In the genomic region with DNA sequence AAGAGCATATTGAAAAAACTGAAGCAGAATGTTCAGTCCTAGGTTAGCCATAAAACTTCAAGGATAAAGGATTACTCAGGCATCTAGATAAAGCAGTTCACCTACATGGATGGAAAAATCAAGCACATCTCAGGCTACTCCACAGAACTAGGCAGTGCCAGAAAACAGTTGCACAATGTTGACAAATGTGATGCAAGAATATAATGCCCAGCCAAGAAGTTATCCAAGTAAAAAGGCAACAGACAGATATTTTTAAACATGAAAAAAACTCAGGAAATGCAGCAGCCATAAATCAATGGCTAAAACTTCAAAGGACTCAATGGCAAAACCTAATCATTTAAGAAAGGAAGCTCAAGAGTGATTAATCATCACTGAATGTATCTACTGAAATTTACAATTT, we compare ENCODE assay signal across 13 cellular contexts.
DNase-seq lines count a peak whose midpoint lies in the region; ATAC-seq and TF ChIP-seq lines count a peak whose summit lies in the region.
"Had no signal": no experiment of that assay in that cellular context is flagged by ENCODE, and none has a peak within 500 bp of the region (broad histone marks: within the 10 kb centered on the region; RNA-seq: fewer than 3 reads in every experiment).

No MANE protein-coding gene starts in this region.

- peak overlapping the region; percentile 12 for H3K27ac Mint-ChIP-seq in mesothelial cell of epicardium
- H3K27ac Mint-ChIP-seq in progenitor cell of endocrine pancreas, result no peak overlapping the region

- H3K4me3 Mint-ChIP-seq in mesothelial cell of epicardium (no peak overlapping the region), progenitor cell of endocrine pancreas (ENCODE audit: low read depth) (no peak overlapping the region)
- H3K4me3 Mint-ChIP-seq: activated T-cell treated with anti-CD3 and anti-CD28 coated beads, Interleukin-2, amount 50 U/mL, for 4 hours had no signal

- H3K4me1 Mint-ChIP-seq in mesothelial cell of epicardium (peaks cover 30% of the 10 kb centered on the region), progenitor cell of endocrine pancreas (ENCODE audit: low read depth) (peaks cover 9% of the 10 kb centered on the region)

- H3K36me3 Mint-ChIP-seq in mesothelial cell of epicardium, result no peaks in the 10 kb centered on the region
- no peaks in the 10 kb centered on the region for H3K36me3 Mint-ChIP-seq in progenitor cell of endocrine pancreas (ENCODE audit: insufficient read depth)

- DNase-seq in AG09309 (ENCODE audit: low read depth) (peak; percentile 28), HuH-7.5 (ENCODE audit: low spot score) (peak; percentile 12), dedifferentiated amniotic fluid mesenchymal stem cell (ENCODE audit: extremely low spot score) (peak; percentile 57), mesothelial cell of epicardium (ENCODE audit: low spot score in 2 of 2, unreplicated experiment in 2 of 2) (no peak), progenitor cell of endocrine pancreas (ENCODE audit: low spot score, unreplicated experiment) (no peak), NCI-H2029 (lab: John Stamatoyannopoulos, UW) (no peak)
- DNase-seq: activated T-cell treated with anti-CD3 and anti-CD28 coated beads, Interleukin-2, amount 50 U/mL, for 4 hours; colonic mucosa; Kasumi-1; NK-92 treated with Interleukin-12 subunit alpha and Interleukin-12 subunit beta, amount 100 ng/mL, for 24 hours; posterior cingulate gyrus had no signal

- H3K27me3 Mint-ChIP-seq in mesothelial cell of epicardium (ENCODE audit: low read depth) (no peaks in the 10 kb centered on the region), progenitor cell of endocrine pancreas (no peaks in the 10 kb centered on the region)

- ATAC-seq in HG03139 (IDR thresholded peaks at IDR 0.05; ENCODE audit: unreplicated experiment), result no peak
- ATAC-seq in HG02588 (IDR thresholded peaks at IDR 0.05; ENCODE audit: unreplicated experiment), result no peak
- ATAC-seq: activated T-cell treated with anti-CD3 and anti-CD28 coated beads, Interleukin-2, amount 50 U/mL, for 4 hours had no signal

- TF ChIP-seq CTCF in AG09309 (IDR thresholded peaks at IDR 0.05; ENCODE audit: control insufficient read depth, insufficient read depth, low read depth, low read length, missing control alignments) (no peak), mesothelial cell of epicardium (IDR thresholded peaks at IDR 0.05; ENCODE audit: unreplicated experiment) (no peak), progenitor cell of endocrine pancreas (IDR thresholded peaks at IDR 0.05; ENCODE audit: unreplicated experiment) (no peak)

- peaks cover 10% of the 10 kb centered on the region for H3K9me3 Mint-ChIP-seq in mesothelial cell of epicardium
- H3K9me3 Mint-ChIP-seq in progenitor cell of endocrine pancreas (ENCODE audit: low read depth), result peaks cover 7% of the 10 kb centered on the region

- H3K4me3 ChIP-seq in AG09309 (ENCODE audit: control insufficient read depth, low read depth, low read length), result no peak overlapping the region
- H3K4me3 ChIP-seq: colonic mucosa had no signal

Comparison
In these comparisons a context has a peak if more than half of its experiments do, and no peak if none do; other contexts are left out.
1. DNase-seq: peak in AG09309 (single experiment), HuH-7.5 (single experiment) and dedifferentiated amniotic fluid mesenchymal stem cell (single experiment); none in mesothelial cell of epicardium (0 of 2), progenitor cell of endocrine pancreas (single experiment) and NCI-H2029 (single experiment).